In genomic region chr2:137674991-137675390, GRCh38 we compare ENCODE assay signal across 5 cellular contexts.
"Had no signal": no experiment of that assay in that cellular context is flagged by ENCODE, and none has a peak within 500 bp of the region (broad histone marks: within the 10 kb centered on the region; RNA-seq: fewer than 3 reads in every experiment).

No MANE protein-coding gene starts in this region.

- H3K4me3 ChIP-seq: K562 had no signal

- H3K27ac ChIP-seq: HL-60 had no signal

- DNase-seq: IMR-90, KBM-7 had no signal

- ATAC-seq: HepG2, K562 had no signal
